1 cellular context compared by ENCODE assay signal in genomic region chr7:107109955-107110354, GRCh38.
TF ChIP-seq lines count a peak whose summit lies in the region.

No MANE protein-coding gene starts in this region.

TF ChIP-seq in K562, 482 proteins besides CTCF, POLR2A, EP300 and RAD21 (continued from another document and continues in another):
- TF ChIP-seq MGA (IDR thresholded peaks at IDR 0.05) = peak; percentile 99
- TF ChIP-seq ETV5 (CRISPR knock-in tag; IDR thresholded peaks at IDR 0.05; ENCODE audit: low read depth) = no peak
- no peak for TF ChIP-seq ZNF143 (CRISPR knock-in tag; IDR thresholded peaks at IDR 0.05)
- TF ChIP-seq ZBTB11 (CRISPR knock-in tag; IDR thresholded peaks at IDR 0.05) = peak in 1 of 3 experiments; percentile 35; a peak in 1 of 6 replicates
- no peak for TF ChIP-seq ZFP36 (IDR thresholded peaks at IDR 0.05; ENCODE audit: low read depth, low read length, partially characterized antibody)
- TF ChIP-seq MAFG (tag; conservative IDR thresholded peaks at IDR 0.05) = no peak
- TF ChIP-seq ZNF561 (CRISPR knock-in tag; conservative IDR thresholded peaks at IDR 0.05) = no peak
- TF ChIP-seq JUN (IDR thresholded peaks at IDR 0.05; ENCODE audit: borderline replicate concordance, low read depth, low read length) = no peak
- TF ChIP-seq JUN (CRISPR knock-in tag; IDR thresholded peaks at IDR 0.05; ENCODE audit: borderline replicate concordance) = peak; percentile 24; the same call in 1 of the 2 replicates
- no peak for TF ChIP-seq ZNF586 (CRISPR knock-in tag; conservative IDR thresholded peaks at IDR 0.05)
- peak; percentile 79 for TF ChIP-seq SMAD4 (CRISPR knock-in tag; conservative IDR thresholded peaks at IDR 0.05)
- peak; percentile 98 for TF ChIP-seq MAX (CRISPR knock-in tag; IDR thresholded peaks at IDR 0.05)
- TF ChIP-seq POLR3G (IDR thresholded peaks at IDR 0.05; ENCODE audit: extremely low read depth, insufficient read length, insufficient replicate concordance) = no peak
- peak; percentile 65; the same call in 1 of the 2 replicates for TF ChIP-seq TAL1 (IDR thresholded peaks at IDR 0.05)
- no peak for TF ChIP-seq BRCA1 (IDR thresholded peaks at IDR 0.05)
- TF ChIP-seq BRCA1 (CRISPR knock-in tag; IDR thresholded peaks at IDR 0.05) = no peak
- no peak; the same call in 1 of the 2 replicates for TF ChIP-seq BHLHE40 (IDR thresholded peaks at IDR 0.05; ENCODE audit: low read length)
- peak; percentile 89; the same call in 1 of the 2 replicates for TF ChIP-seq ZNF511 (CRISPR knock-in tag; IDR thresholded peaks at IDR 0.05)
- TF ChIP-seq CTBP1 (IDR thresholded peaks at IDR 0.05; ENCODE audit: borderline replicate concordance) = peak; percentile 24; the same call in 1 of the 2 replicates
- TF ChIP-seq RFX7 (CRISPR knock-in tag; IDR thresholded peaks at IDR 0.05) = no peak
- no peak for TF ChIP-seq AFF1 (IDR thresholded peaks at IDR 0.05; ENCODE audit: low read depth in 1 of 2, partially characterized antibody in 2 of 2)
- no peak for TF ChIP-seq ZNF140 (CRISPR knock-in tag; IDR thresholded peaks at IDR 0.05)
- peak; percentile 29; the same call in 1 of the 2 replicates for TF ChIP-seq ZNF24 (IDR thresholded peaks at IDR 0.05)
- peak; percentile 84 for TF ChIP-seq HMBOX1 (IDR thresholded peaks at IDR 0.05)
- TF ChIP-seq ZNF740 (CRISPR knock-in tag; IDR thresholded peaks at IDR 0.05) = no peak; the same call in 1 of the 2 replicates
- TF ChIP-seq ZNF740 (tag; IDR thresholded peaks at IDR 0.05) = no peak
- TF ChIP-seq CBX3 (IDR thresholded peaks at IDR 0.05; ENCODE audit: borderline replicate concordance in 1 of 2, low read length in 2 of 2) = peak in 1 of 2 experiments; percentile 83; a peak in 1 of 3 replicates
- TF ChIP-seq ZNF79 (CRISPR knock-in tag; IDR thresholded peaks at IDR 0.05; ENCODE audit: low read depth) = no peak
- TF ChIP-seq KHSRP (IDR thresholded peaks at IDR 0.05) = no peak
- no peak for TF ChIP-seq TAF1 (IDR thresholded peaks at IDR 0.05; ENCODE audit: control insufficient read depth, extremely low read depth, insufficient read depth, low read length, severe bottlenecking)
- TF ChIP-seq JUND (IDR thresholded peaks at IDR 0.05; ENCODE audit: borderline replicate concordance, low read depth, low read length) = peak; percentile 42; the same call in 1 of the 2 replicates
- TF ChIP-seq JUND (tag; IDR thresholded peaks at IDR 0.05; ENCODE audit: borderline replicate concordance, low read depth, low read length) = peak; percentile 28; the same call in 2 of the 3 replicates
- TF ChIP-seq NR4A1 (CRISPR knock-in tag; IDR thresholded peaks at IDR 0.05) = no peak
- peak; percentile 71; the same call in 1 of the 2 replicates for TF ChIP-seq NR4A1 (tag; IDR thresholded peaks at IDR 0.05)
- peak; percentile 42 for TF ChIP-seq MXD1 (CRISPR knock-in tag; IDR thresholded peaks at IDR 0.05; ENCODE audit: borderline replicate concordance, poor library complexity, severe bottlenecking)
